ENCODE assay signal across 19 cellular contexts in genomic region chr13:30692108-30692507, GRCh38. TPM values are rescaled to one million over a fixed set of nuclear protein-coding genes. Genes with fewer than 3 reads are reported as not detected.
A peak's percentile ranks its signal among the peaks of the same experiment; 100 is the strongest.
DNase-seq lines count a peak whose midpoint lies in the region; ATAC-seq, FAIRE-seq and TF ChIP-seq lines count a peak whose summit lies in the region.
"Had no signal": no experiment of that assay in that cellular context is flagged by ENCODE, and none has a peak within 500 bp of the region (broad histone marks: within the 10 kb centered on the region; RNA-seq: fewer than 3 reads in every experiment).

No MANE protein-coding gene starts in this region.

- no peak for FAIRE-seq in HepG2 (lab: Jason Lieb, UNC)
- FAIRE-seq: GM12878, GM19239, H1 had no signal

- H3K4me1 Mint-ChIP-seq in natural killer cell treated with Interleukin-12 subunit alpha and Interleukin-12 subunit beta and Interleukin-15 and Interleukin-18, amount 100 ng/mL, for 72 hours (ENCODE audit: low read depth in 2 of 2), result peaks cover 42 to 45% of the 10 kb centered on the region in 2 donors

- TF ChIP-seq CTCF in choroid plexus epithelial cell (conservative IDR thresholded peaks at IDR 0.05; ENCODE audit: low read depth, low read length) (no peak), HepG2 (CRISPR knock-in tag; IDR thresholded peaks at IDR 0.05) (no peak)

- in situ Hi-C loops in HepG2 (cut with HindIII; ENCODE audit: extremely low pct_ligation_motif_present, low pct_unique_long_range_greater_than_20kb), result no loop called here

- H3K4me2 ChIP-seq in BLaER1 treated with 17β-estradiol and CSF1 and Interleukin-3, amounts not matched to agents 10 nM and 100 nM, result peak overlapping the region in 7 of 11 experiments; percentile 81 to 97 (median 93); a peak in 13 of 22 replicates
- H3K4me2 ChIP-seq in HepG2 (ENCODE audit: low read depth, low read length), result no peak overlapping the region

- DNase-seq in choroid plexus epithelial cell (ENCODE audit: low read depth) (peak; percentile 80), iris pigment epithelial cell (ENCODE audit: low read depth) (peak; percentile 31), HepG2 (ENCODE audit: low spot score) (no peak), dedifferentiated amniotic fluid mesenchymal stem cell (ENCODE audit: extremely low spot score) (no peak), NCI-H524 (lab: John Stamatoyannopoulos, UW) (no peak)
- no peak for DNase-seq in natural killer cell treated with Interleukin-12 subunit alpha and Interleukin-12 subunit beta and Interleukin-15 and Interleukin-18, amount 100 ng/mL, for 72 hours (ENCODE audit: low spot score)
- DNase-seq: 8988T; Calu3; CD8-positive, alpha-beta T cell; DMS79 treated with DMSO at 0.1 percent for 48 hours; H9 had no signal

- no peaks in the 10 kb centered on the region for H3K36me3 Mint-ChIP-seq in natural killer cell treated with Interleukin-12 subunit alpha and Interleukin-12 subunit beta and Interleukin-15 and Interleukin-18, amount 100 ng/mL, for 72 hours
- H3K36me3 Mint-ChIP-seq: CD8-positive, alpha-beta T cell had no signal

- H3K27ac ChIP-seq in BLaER1 treated with 17β-estradiol and CSF1 and Interleukin-3, amounts not matched to agents 10 nM and 100 nM, result peak overlapping the region in 8 of 11 experiments; percentile 79 to 94 (median 91); a peak in 12 of 22 replicates
- H3K27ac ChIP-seq in HepG2 (ENCODE audit: extremely low read length, insufficient read depth, low read length), result no peak overlapping the region

- H3K9ac ChIP-seq in BLaER1 treated with 17β-estradiol and CSF1 and Interleukin-3, amounts not matched to agents 10 nM and 100 nM, result no peak overlapping the region; a peak in 1 of 22 replicates
- H3K9ac ChIP-seq in HepG2 (ENCODE audit: insufficient read depth, low read depth, low read length), result no peak overlapping the region
- H3K9ac ChIP-seq: BLaER1 had no signal

- H3K9me3 ChIP-seq in BLaER1 treated with 17β-estradiol and CSF1 and Interleukin-3, amounts not matched to agents 10 nM and 100 nM (replicated peaks in 1 of 11), result peaks cover 0 to 5% (median 0%) of the 10 kb centered on the region in 11 experiments; a peak in 1 of 22 replicates
- H3K9me3 ChIP-seq in HepG2 (ENCODE audit: low read length), result no peaks in the 10 kb centered on the region

- peak overlapping the region; percentile 30 for H3K4me3 Mint-ChIP-seq in natural killer cell treated with Interleukin-12 subunit alpha and Interleukin-12 subunit beta and Interleukin-15 and Interleukin-18, amount 100 ng/mL, for 72 hours
- H3K4me3 Mint-ChIP-seq: CD8-positive, alpha-beta T cell; H9 had no signal

- peaks cover 38 to 84% (median 58%) of the 10 kb centered on the region in 10 experiments for H3K4me1 ChIP-seq in BLaER1 treated with 17β-estradiol and CSF1 and Interleukin-3, amounts not matched to agents 10 nM and 100 nM
- peaks cover 11% of the 10 kb centered on the region; the same call in 1 of the 2 replicates for H3K4me1 ChIP-seq in HepG2 (ENCODE audit: insufficient read depth, low read length)

- no peaks in the 10 kb centered on the region for H3K79me2 ChIP-seq in HepG2 (ENCODE audit: insufficient read depth, low read length)

- no peak overlapping the region for H3K4me3 ChIP-seq in BLaER1 treated with 17β-estradiol and CSF1 and Interleukin-3, amounts not matched to agents 10 nM and 100 nM
- H3K4me3 ChIP-seq in choroid plexus epithelial cell (ENCODE audit: low read depth, low read length), result no peak overlapping the region
- H3K4me3 ChIP-seq in HepG2 (replicated peaks in 1 of 3; ENCODE audit: insufficient read depth in 1 of 3, low read depth in 2 of 3, low read length in 3 of 3), result no peak overlapping the region
- H3K4me3 ChIP-seq: BLaER1, GM12878 had no signal

- no peak for TF ChIP-seq POLR2A in HepG2 (IDR thresholded peaks at IDR 0.05; ENCODE audit: insufficient read depth in 1 of 2, low read depth in 2 of 2, low read length in 2 of 2)

- H3K27ac Mint-ChIP-seq in natural killer cell treated with Interleukin-12 subunit alpha and Interleukin-12 subunit beta and Interleukin-15 and Interleukin-18, amount 100 ng/mL, for 72 hours, result peak overlapping the region in 1 of 2 donors; percentile 38
- H3K27ac Mint-ChIP-seq: CD8-positive, alpha-beta T cell; H9 had no signal

- H3K9me3 Mint-ChIP-seq in natural killer cell treated with Interleukin-12 subunit alpha and Interleukin-12 subunit beta and Interleukin-15 and Interleukin-18, amount 100 ng/mL, for 72 hours, result no peaks in the 10 kb centered on the region

- BruUV-seq in HepG2 (replicated peaks; lab: Mats Ljungman, UMichigan), result no TSS peak

- POLR2A ChIA-PET in HepG2 (lab: Yijun Ruan, JAX), result no interaction called here

- CTCF ChIA-PET in HepG2 (lab: Yijun Ruan, JAX; ENCODE audit: low intra/inter-chr PET ratio, low total read pairs), result no interaction called here

- H3K27me3 ChIP-seq in BLaER1 treated with 17β-estradiol and CSF1 and Interleukin-3, amounts not matched to agents 10 nM and 100 nM, result no peaks in the 10 kb centered on the region
- no peaks in the 10 kb centered on the region; a peak in 2 of 5 replicates for H3K27me3 ChIP-seq in HepG2 (ENCODE audit: control insufficient read depth in 1 of 2, insufficient read depth in 2 of 2, low read length in 2 of 2)
- H3K27me3 ChIP-seq: BLaER1 had no signal

- intact Hi-C loops in HepG2 (cut with micrococcal nuclease; ENCODE audit: unreplicated experiment), result no loop called here

- peak in 1 of 2 donors; percentile 71 for ATAC-seq in natural killer cell treated with Interleukin-12 subunit alpha and Interleukin-12 subunit beta and Interleukin-15 and Interleukin-18, amount 100 ng/mL, for 72 hours
- ATAC-seq in HepG2, result no peak
- no peak for ATAC-seq in HG03378 (IDR thresholded peaks at IDR 0.05; ENCODE audit: unreplicated experiment)
- ATAC-seq: CD8-positive, alpha-beta T cell; GM12878 had no signal

- no peak overlapping the region for H2AFZ ChIP-seq in HepG2 (ENCODE audit: low read length)

- no peak for TF ChIP-seq RAD21 in HepG2 (CRISPR knock-in tag; IDR thresholded peaks at IDR 0.05)

- H3K36me3 ChIP-seq in BLaER1 treated with 17β-estradiol and CSF1 and Interleukin-3, amounts not matched to agents 10 nM and 100 nM, result no peaks in the 10 kb centered on the region
- no peaks in the 10 kb centered on the region for H3K36me3 ChIP-seq in HepG2 (replicated peaks in 1 of 2; ENCODE audit: control insufficient read depth in 1 of 2, insufficient read depth in 2 of 2, low read length in 2 of 2)
- H3K36me3 ChIP-seq: BLaER1 had no signal

- H4K20me1 ChIP-seq in BLaER1 treated with 17β-estradiol and CSF1 and Interleukin-3, amounts not matched to agents 10 nM and 100 nM, result no peaks in the 10 kb centered on the region
- H4K20me1 ChIP-seq in HepG2 (ENCODE audit: insufficient read depth, low read length), result no peaks in the 10 kb centered on the region
- H4K20me1 ChIP-seq: BLaER1 had no signal

- no peaks in the 10 kb centered on the region for H3K27me3 Mint-ChIP-seq in natural killer cell treated with Interleukin-12 subunit alpha and Interleukin-12 subunit beta and Interleukin-15 and Interleukin-18, amount 100 ng/mL, for 72 hours

- TF ChIP-seq EP300 in HepG2 (IDR thresholded peaks at IDR 0.05; ENCODE audit: low read depth in 2 of 2, low read length in 2 of 2), result no peak
- TF ChIP-seq EP300 in HepG2 (CRISPR knock-in tag; IDR thresholded peaks at IDR 0.05; ENCODE audit: borderline replicate concordance), result no peak

- 93% methylated on average over 1 of the region's 1 CpG for WGBS in HepG2 (ENCODE audit: low lambda C conversion rate)

TF ChIP-seq in HepG2, 621 proteins besides CTCF, POLR2A, EP300 and RAD21:
- TF ChIP-seq GRHL1 (CRISPR knock-in tag; conservative IDR thresholded peaks at IDR 0.05) (no peak), ZNF256 (CRISPR knock-in tag; conservative IDR thresholded peaks at IDR 0.05) (no peak), ZNF720 (CRISPR knock-in tag; IDR thresholded peaks at IDR 0.05) (no peak)

RNA-seq across cellular contexts. Expression of gene ALOX5AP, which starts 43.2 kb away (rescaled TPM):
- 100 to 1,000 TPM in 1 of 2 donors, 10 to 100 TPM in 1; 49.8 to 173 TPM for total RNA-seq in natural killer cell treated with Interleukin-12 subunit alpha and Interleukin-12 subunit beta and Interleukin-15 and Interleukin-18, amount 100 ng/mL, for 72 hours
- 0.70 and 0.97 TPM in 2 replicates for total RNA-seq in HepG2 (2016; rRNA removed; fragmentation: Illumina TruSeq; extraction: Trizol)
- 1.1 and 2.0 TPM in 2 replicates for total RNA-seq in HepG2 (2016; cell fraction: cytosol; rRNA removed; fragmentation: Illumina TruSeq; extraction: Trizol; ENCODE audit: low read depth)
- total RNA-seq in HepG2 (2016; cell fraction: insoluble cytoplasmic fraction; rRNA removed; fragmentation: Illumina TruSeq; extraction: Trizol), result 0.37 and 1.2 TPM in 2 replicates
- 0.80 and 2.1 TPM in 2 replicates for total RNA-seq in HepG2 (2016; cell fraction: membrane; rRNA removed; fragmentation: Illumina TruSeq; extraction: Trizol)
- total RNA-seq in HepG2 (2016; cell fraction: nucleus; rRNA removed; fragmentation: Illumina TruSeq; extraction: Trizol), result not detected in 2 replicates
- 0.50 and 1.2 TPM in 2 replicates for polyA plus RNA-seq in HepG2 (2011; rRNA removed)
- polyA plus RNA-seq in HepG2 (2011; cell fraction: cytosol; rRNA removed), result 0.30 and 0.59 TPM in 2 replicates
- polyA plus RNA-seq in HepG2 (2011; cell fraction: nucleus; rRNA removed), result 0.21 and 0.27 TPM in 2 replicates
- 2.3 TPM in 1 of 2 replicates, not detected in the other for polyA plus RNA-seq in HepG2 (2012)
- polyA plus RNA-seq in HepG2 (2016; cell fraction: cytosol; fragmentation: Illumina TruSeq; extraction: Trizol; ENCODE audit: low read depth), result 1.2 and 1.8 TPM in 2 replicates
- 1.7 and 1.9 TPM in 2 replicates for polyA plus RNA-seq in HepG2 (2016; cell fraction: insoluble cytoplasmic fraction; fragmentation: Illumina TruSeq; extraction: Trizol; ENCODE audit: low read depth)
- polyA plus RNA-seq in HepG2 (2016; cell fraction: membrane; fragmentation: Illumina TruSeq; extraction: Trizol; ENCODE audit: low read depth), result 2.2 and 2.3 TPM in 2 replicates
- 0.77 TPM in 1 of 2 replicates, not detected in the other for polyA plus RNA-seq in HepG2 (2016; cell fraction: nucleus; fragmentation: Illumina TruSeq; extraction: Trizol; ENCODE audit: insufficient read depth, low read depth)
- polyA minus RNA-seq in HepG2 (2011; rRNA and poly(A)+ RNA removed; ENCODE audit: low replicate concordance), result 0.56 and 0.91 TPM in 2 replicates
- not detected in 2 replicates for polyA minus RNA-seq in HepG2 (2011; cell fraction: cytosol; rRNA and poly(A)+ RNA removed)
- not detected in 2 replicates for polyA minus RNA-seq in HepG2 (2011; cell fraction: nucleus; rRNA and poly(A)+ RNA removed)
- total RNA-seq: A673, Calu3, G401, H1, H9 had no signal
- polyA plus RNA-seq: H1 had no signal

Comparison
In these comparisons a context has a peak if more than half of its experiments do, and no peak if none do; other contexts are left out.
1. DNase-seq: peak in choroid plexus epithelial cell (single experiment) and iris pigment epithelial cell (single experiment); none in natural killer cell treated with Interleukin-12 subunit alpha and Interleukin-12 subunit beta and Interleukin-15 and Interleukin-18, amount 100 ng/mL, for 72 hours (single experiment), HepG2 (single experiment), dedifferentiated amniotic fluid mesenchymal stem cell (single experiment) and NCI-H524 (0 of 2).
2. RNA of gene ALOX5AP, which starts 43.2 kb away (total RNA-seq): 49.8 to 173 TPM in natural killer cell treated with Interleukin-12 subunit alpha and Interleukin-12 subunit beta and Interleukin-15 and Interleukin-18, amount 100 ng/mL, for 72 hours; 0.37 to 2.1 TPM in HepG2; every median in the first group is over 10 times any median in the second.